26 cellular contexts compared by ENCODE assay signal in genomic region chr5:111116550-111116949, GRCh38. TPM values are rescaled to one million over a fixed set of nuclear protein-coding genes. Genes with fewer than 3 reads are reported as not detected.
DNase-seq lines count a peak whose midpoint lies in the region; ATAC-seq and TF ChIP-seq lines count a peak whose summit lies in the region.
"Had no signal": no experiment of that assay in that cellular context is flagged by ENCODE, and none has a peak within 500 bp of the region (broad histone marks: within the 10 kb centered on the region; RNA-seq: fewer than 3 reads in every experiment).

No MANE protein-coding gene starts in this region.

- H3K4me1 ChIP-seq in BLaER1 treated with 17β-estradiol and CSF1 and Interleukin-3, amounts not matched to agents 10 nM and 100 nM, result peaks cover 10 to 91% (median 43%) of the 10 kb centered on the region in 10 experiments; a peak in 19 of 20 replicates
- no peaks in the 10 kb centered on the region for H3K4me1 ChIP-seq in gastroesophageal sphincter
- H3K4me1 ChIP-seq in SK-N-SH (ENCODE audit: control insufficient read depth in 1 of 2, insufficient read depth in 2 of 2, low read depth in 1 of 2, low read length in 1 of 2), result no peaks in the 10 kb centered on the region
- H3K4me1 ChIP-seq: esophagus squamous epithelium, left ventricle myocardium inferior, Peyer's patch had no signal

- H3K4me3 ChIP-seq in BLaER1 treated with 17β-estradiol and CSF1 and Interleukin-3, amounts not matched to agents 10 nM and 100 nM, result peak overlapping the region in 3 of 10 experiments; percentile 24 to 31 (median 28); a peak in 2 of 20 replicates
- H3K4me3 ChIP-seq in gastroesophageal sphincter (no peak overlapping the region), SK-N-SH (ENCODE audit: low read depth in 2 of 2, low read length in 1 of 2) (no peak overlapping the region)
- H3K4me3 ChIP-seq: esophagus squamous epithelium, left ventricle myocardium inferior, Peyer's patch, thoracic aorta had no signal

- no peaks in the 10 kb centered on the region for H3K79me2 ChIP-seq in SK-N-SH (ENCODE audit: insufficient read depth)

- 74 to 81% methylated on average over 1 of the region's 1 CpG for WGBS in gastroesophageal sphincter (ENCODE audit: low coverage in 1 of 2), 2 donors
- WGBS in SK-N-SH (ENCODE audit: low lambda C conversion rate), result 95% methylated on average over 1 of the region's 1 CpG

- CTCF ChIA-PET in SK-N-SH (lab: Yijun Ruan, JAX), result interaction anchor here (0.9 kb wide), 1 partner anchor 42 kb away, joined by 3 read pairs; no protein-coding TSS in a partner anchor

- H3K9me2 ChIP-seq in SK-N-SH, result no peaks in the 10 kb centered on the region

- ATAC-seq in HG03378 (IDR thresholded peaks at IDR 0.05; ENCODE audit: unreplicated experiment) (peak; percentile 46), gastroesophageal sphincter (peak; percentile 43), HG02884 (IDR thresholded peaks at IDR 0.05; ENCODE audit: unreplicated experiment) (no peak)

- peaks cover 6% of the 10 kb centered on the region for H3F3A ChIP-seq in SK-N-SH (replicated peaks; ENCODE audit: insufficient read depth)

- H3K27ac ChIP-seq in BLaER1 treated with 17β-estradiol and CSF1 and Interleukin-3, amounts not matched to agents 10 nM and 100 nM, result peak overlapping the region; percentile 75 to 94 (median 91); a peak in 21 of 22 replicates
- H3K27ac ChIP-seq in gastroesophageal sphincter, result no peak overlapping the region
- no peak overlapping the region for H3K27ac ChIP-seq in SK-N-SH (ENCODE audit: low read depth in 2 of 2, low read length in 1 of 2)
- H3K27ac ChIP-seq: esophagus squamous epithelium, left ventricle myocardium inferior, Peyer's patch, thoracic aorta had no signal

- POLR2A ChIA-PET in SK-N-SH (lab: Yijun Ruan, JAX), result no interaction called here

- H3K9me3 ChIP-seq in BLaER1 treated with 17β-estradiol and CSF1 and Interleukin-3, amounts not matched to agents 10 nM and 100 nM (replicated peaks in 1 of 11), result no peaks in the 10 kb centered on the region
- H3K9me3 ChIP-seq in gastroesophageal sphincter, result no peaks in the 10 kb centered on the region
- H3K9me3 ChIP-seq in SK-N-SH, result no peaks in the 10 kb centered on the region; the same call in 1 of the 2 replicates
- H3K9me3 ChIP-seq: esophagus squamous epithelium, left ventricle myocardium inferior, Peyer's patch, thoracic aorta had no signal

- TF ChIP-seq RAD21 in SK-N-SH (IDR thresholded peaks at IDR 0.05; ENCODE audit: low read length), result no peak

- peak overlapping the region; percentile 63 to 76 (median 72) for H3K9ac ChIP-seq in BLaER1 treated with 17β-estradiol and CSF1 and Interleukin-3, amounts not matched to agents 10 nM and 100 nM
- H3K9ac ChIP-seq in SK-N-SH, result no peak overlapping the region

- no peak for TF ChIP-seq EP300 in gastroesophageal sphincter (IDR thresholded peaks at IDR 0.05)
- no peak for TF ChIP-seq EP300 in SK-N-SH (IDR thresholded peaks at IDR 0.05; ENCODE audit: borderline replicate concordance in 1 of 2, low read depth in 1 of 2, low read length in 1 of 2)

- H3K27me3 ChIP-seq in BLaER1 treated with 17β-estradiol and CSF1 and Interleukin-3, amounts not matched to agents 10 nM and 100 nM, result no peaks in the 10 kb centered on the region
- H3K27me3 ChIP-seq in gastroesophageal sphincter, result no peaks in the 10 kb centered on the region
- no peaks in the 10 kb centered on the region for H3K27me3 ChIP-seq in SK-N-SH (ENCODE audit: insufficient read depth)
- H3K27me3 ChIP-seq: esophagus squamous epithelium, Peyer's patch had no signal

- TF ChIP-seq CTCF in gastroesophageal sphincter (IDR thresholded peaks at IDR 0.05) (no peak), SK-N-SH (IDR thresholded peaks at IDR 0.05) (no peak)

- no peak for TF ChIP-seq POLR2A in gastroesophageal sphincter (IDR thresholded peaks at IDR 0.05)

- peaks cover 41 to 95% (median 87%) of the 10 kb centered on the region in 11 experiments; a peak in 21 of 22 replicates for H3K36me3 ChIP-seq in BLaER1 treated with 17β-estradiol and CSF1 and Interleukin-3, amounts not matched to agents 10 nM and 100 nM
- H3K36me3 ChIP-seq in gastroesophageal sphincter (peaks cover 0 to 71% of the 10 kb centered on the region in 2 donors), SK-N-SH (replicated peaks in 1 of 2; ENCODE audit: control insufficient read depth in 1 of 2, insufficient read depth in 2 of 2, low read length in 1 of 2) (peaks cover 59 to 94% of the 10 kb centered on the region in 2 experiments)

- H2AFZ ChIP-seq in SK-N-SH (ENCODE audit: low read depth), result no peak overlapping the region

- H3K4me2 ChIP-seq in BLaER1 treated with 17β-estradiol and CSF1 and Interleukin-3, amounts not matched to agents 10 nM and 100 nM, result peak overlapping the region in 10 of 11 experiments; percentile 19 to 84 (median 76); a peak in 19 of 22 replicates
- H3K4me2 ChIP-seq in SK-N-SH, result no peak overlapping the region

- no peaks in the 10 kb centered on the region for H4K20me1 ChIP-seq in BLaER1 treated with 17β-estradiol and CSF1 and Interleukin-3, amounts not matched to agents 10 nM and 100 nM
- H4K20me1 ChIP-seq in SK-N-SH (ENCODE audit: insufficient read depth), result no peaks in the 10 kb centered on the region

- DNase-seq in NOMO-1 treated with dmso at 0.1 percent for 144 hours (lab: John Stamatoyannopoulos, UW; ENCODE audit: unreplicated experiment), result peak; percentile 70
- no peak for DNase-seq in activated CD4-positive, CD25-positive, alpha-beta regulatory T cell treated with anti-CD3 and anti-CD28 coated beads, Interleukin-2, amount 50 U/mL, for 72 hours
- no peak for DNase-seq in SK-N-SH
- no peak for DNase-seq in UCSD-AML1 (lab: John Stamatoyannopoulos, UW; ENCODE audit: unreplicated experiment)
- DNase-seq: activated CD4-positive, alpha-beta T cell treated with anti-CD3 and anti-CD28 coated beads, Interleukin-2, amount 10 ng/mL, durations not matched to agents 24 days and 14 days; activated naive CD4-positive, alpha-beta T cell treated with Interleukin-2 at 50 U/mL for 16 hours; activated T-cell treated with anti-CD3 and anti-CD28 coated beads for 4 hours; aorta; CD4-positive, alpha-beta T cell; cerebellar nuclear complex; effector memory CD4-positive, alpha-beta T cell; esophagus squamous epithelium; HFFc6; left ventricle myocardium inferior; NCI-H1694; NCI-H774; nucleus accumbens; Peyer's patch; retina; stimulated activated CD4-positive, alpha-beta T cell treated with anti-CD3 and anti-CD28 coated beads, Interleukin-15, amount 100 ng/mL, for 24 hours; SW 1271 had no signal

TF ChIP-seq in SK-N-SH, 30 proteins besides CTCF, POLR2A, EP300 and RAD21:
- TF ChIP-seq GATA2 (CRISPR knock-in tag; IDR thresholded peaks at IDR 0.05) (no peak), TEAD4 (IDR thresholded peaks at IDR 0.05; ENCODE audit: borderline replicate concordance, insufficient read depth) (no peak), ELF1 (IDR thresholded peaks at IDR 0.05) (no peak), CHD2 (IDR thresholded peaks at IDR 0.05; ENCODE audit: low read length, partially characterized antibody) (no peak), MAX (IDR thresholded peaks at IDR 0.05; ENCODE audit: low read depth) (no peak), SMC3 (IDR thresholded peaks at IDR 0.05; ENCODE audit: low read depth, low read length) (no peak), NFIC (IDR thresholded peaks at IDR 0.05; ENCODE audit: borderline replicate concordance) (no peak), USF1 (IDR thresholded peaks at IDR 0.05; ENCODE audit: borderline replicate concordance, low read depth) (no peak), FOXM1 (IDR thresholded peaks at IDR 0.05; ENCODE audit: low read depth) (no peak), YY1 (IDR thresholded peaks at IDR 0.05; ENCODE audit: low read depth) (no peak), FOXJ3 (CRISPR knock-in tag; IDR thresholded peaks at IDR 0.05) (no peak), RXRA (IDR thresholded peaks at IDR 0.05; ENCODE audit: borderline replicate concordance, low read depth) (no peak), POLR2AphosphoS5 (IDR thresholded peaks at IDR 0.05; ENCODE audit: low read depth, low read length) (no peak), GABPA (IDR thresholded peaks at IDR 0.05; ENCODE audit: low read depth) (no peak), RFX5 (IDR thresholded peaks at IDR 0.05; ENCODE audit: low read length) (no peak), TAF1 (IDR thresholded peaks at IDR 0.05; ENCODE audit: borderline replicate concordance, low read depth, low read length) (no peak)

RNA-seq across cellular contexts. Expression of gene WDR36, which starts 24.4 kb away (rescaled TPM):
- total RNA-seq in gastroesophageal sphincter, result 10 to 100 TPM; 18.7 to 30.7 (median 25.0) TPM
- polyA plus RNA-seq in SK-N-SH (2012; rRNA removed), result 6.7 and 10.4 TPM in 2 replicates
- 8.6 and 9.0 TPM in 2 replicates for polyA plus RNA-seq in SK-N-SH (2012; cell fraction: cytosol; rRNA removed)
- 7.6 and 17.4 TPM in 2 replicates for polyA plus RNA-seq in SK-N-SH (2012; cell fraction: nucleus; rRNA removed)

RNA-seq across cellular contexts. Expression of gene TSLP, which starts 45.0 kb away (rescaled TPM):
- 1 to 10 TPM in 3 of 4 donors, under 1 TPM in 1; 0.96 to 3.6 (median 1.7) TPM for total RNA-seq in gastroesophageal sphincter
- 1.3 and 1.5 TPM in 2 replicates for polyA plus RNA-seq in SK-N-SH (2012; rRNA removed)
- polyA plus RNA-seq in SK-N-SH (2012; cell fraction: cytosol; rRNA removed), result 1.9 and 2.8 TPM in 2 replicates
- polyA plus RNA-seq in SK-N-SH (2012; cell fraction: nucleus; rRNA removed), result 0.41 and 0.97 TPM in 2 replicates
- total RNA-seq: CD4-positive, alpha-beta T cell; HFFc6 had no signal

Comparison
In these comparisons a context has a peak if more than half of its experiments do, and no peak if none do; other contexts are left out.
1. H3K27ac ChIP-seq: peak in BLaER1 treated with 17β-estradiol and CSF1 and Interleukin-3, amounts not matched to agents 10 nM and 100 nM (11 of 11); none in gastroesophageal sphincter (0 of 4) and SK-N-SH (0 of 2).